In the genomic region with DNA sequence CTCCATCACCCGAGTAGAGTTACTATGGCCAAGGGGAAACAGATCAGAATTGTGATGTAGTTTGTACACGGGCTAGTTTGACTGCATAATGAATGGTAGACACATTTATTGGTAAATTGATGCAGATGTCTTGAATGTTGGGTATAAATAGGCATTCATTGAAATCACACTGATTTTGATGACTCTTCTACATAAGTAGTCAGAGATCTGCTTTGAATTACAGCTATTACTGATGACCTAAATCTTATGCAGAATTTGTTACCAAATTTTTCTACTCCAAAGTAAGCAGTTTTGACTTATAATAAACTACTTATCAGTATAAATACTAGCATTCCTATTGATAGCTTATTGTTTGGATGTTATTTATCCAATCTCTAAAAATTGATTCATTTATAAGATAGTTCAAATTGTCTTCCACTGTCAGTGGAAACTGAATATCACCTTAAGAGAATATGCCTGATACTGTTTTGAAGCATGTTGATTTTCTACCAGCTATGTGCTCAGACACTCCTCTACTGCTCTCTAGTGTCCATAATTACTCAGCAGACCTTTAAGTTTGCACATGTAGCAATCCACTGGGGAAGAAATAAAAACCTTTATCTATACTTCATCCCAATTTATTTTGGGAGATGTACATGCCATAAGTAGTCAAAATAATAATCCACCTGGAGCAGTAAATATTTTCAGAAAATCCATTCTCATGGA, we compare ENCODE assay signal across 8 cellular contexts.
A peak's percentile ranks its signal among the peaks of the same experiment; 100 is the strongest.
DNase-seq lines count a peak whose midpoint lies in the region; ATAC-seq and TF ChIP-seq lines count a peak whose summit lies in the region.

No MANE protein-coding gene starts in this region.

- H3K4me1 Mint-ChIP-seq in neural progenitor cell: peaks cover 38% of the 10 kb centered on the region

- H3K4me3 ChIP-seq in OCI-LY3 (ENCODE audit: low read length) (no peak overlapping the region), neural progenitor cell (no peak overlapping the region)

- no peaks in the 10 kb centered on the region for H3F3A ChIP-seq in neural progenitor cell (ENCODE audit: low read depth)

- no peaks in the 10 kb centered on the region for H3K27me3 ChIP-seq in OCI-LY3 (ENCODE audit: low read depth, low read length)
- H3K27me3 ChIP-seq in neural progenitor cell: no peaks in the 10 kb centered on the region

- no peaks in the 10 kb centered on the region for H4K20me1 ChIP-seq in OCI-LY3 (ENCODE audit: insufficient read depth, low read length)
- no peaks in the 10 kb centered on the region for H4K20me1 ChIP-seq in neural progenitor cell (ENCODE audit: low read depth)

- H3K4me1 ChIP-seq in OCI-LY3 (ENCODE audit: low read length): no peaks in the 10 kb centered on the region
- H3K4me1 ChIP-seq in neural progenitor cell: no peaks in the 10 kb centered on the region

- TF ChIP-seq POLR2A in erythroblast (IDR thresholded peaks at IDR 0.05; ENCODE audit: low read length): no peak

- no peak overlapping the region for H3K4me3 Mint-ChIP-seq in neural progenitor cell

- H3K4me2 ChIP-seq in OCI-LY3 (ENCODE audit: low read length) (no peak overlapping the region), neural progenitor cell (no peak overlapping the region)

- H3K27ac ChIP-seq in OCI-LY3 (ENCODE audit: low read length): no peak overlapping the region
- no peak overlapping the region for H3K27ac ChIP-seq in neural progenitor cell

- no peak overlapping the region for H3K9ac ChIP-seq in OCI-LY3 (ENCODE audit: low read length)
- no peak overlapping the region for H3K9ac ChIP-seq in neural progenitor cell

- H3K79me2 ChIP-seq in OCI-LY3 (ENCODE audit: low read length): no peaks in the 10 kb centered on the region
- no peaks in the 10 kb centered on the region for H3K79me2 ChIP-seq in neural progenitor cell (ENCODE audit: low read depth)

- peak; percentile 53 for TF ChIP-seq CTCF in OCI-LY3 (IDR thresholded peaks at IDR 0.05; ENCODE audit: low read depth, low read length)
- peak; percentile 87 for TF ChIP-seq CTCF in neural progenitor cell (IDR thresholded peaks at IDR 0.05)

- no peaks in the 10 kb centered on the region for H3K27me3 Mint-ChIP-seq in neural progenitor cell (ENCODE audit: insufficient read depth, low read depth)

- DNase-seq in COLO829 (ENCODE audit: low spot score) (peak; percentile 38), HuH-7.5 (ENCODE audit: low spot score) (peak; percentile 75), erythroblast (lab: John Stamatoyannopoulos, UW) (peak; percentile 35 to 44), neural progenitor cell (ENCODE audit: low spot score) (peak; percentile 47), RPMI8226 (no peak)
- no peak for DNase-seq in stimulated activated CD4-positive, alpha-beta T cell treated with anti-CD3 and anti-CD28 coated beads, Interleukin-1b, Interleukin-23, amount 100 ng/mL, for 48 hours

- no peak for ATAC-seq in GM21825 (IDR thresholded peaks at IDR 0.05; ENCODE audit: unreplicated experiment)

- H3K36me3 Mint-ChIP-seq in neural progenitor cell: no peaks in the 10 kb centered on the region

- H3K36me3 ChIP-seq in OCI-LY3 (replicated peaks; ENCODE audit: low read depth, low read length) (no peaks in the 10 kb centered on the region), neural progenitor cell (no peaks in the 10 kb centered on the region)

- no peak overlapping the region for H3K27ac Mint-ChIP-seq in neural progenitor cell

- H2AFZ ChIP-seq in OCI-LY3 (ENCODE audit: low read depth, low read length) (no peak overlapping the region), neural progenitor cell (replicated peaks) (no peak overlapping the region)

- no peaks in the 10 kb centered on the region for H3K9me3 Mint-ChIP-seq in neural progenitor cell

- H3K9me3 ChIP-seq in OCI-LY3 (ENCODE audit: insufficient read depth, low read length): no peaks in the 10 kb centered on the region
- H3K9me3 ChIP-seq in neural progenitor cell (ENCODE audit: low read depth): no peaks in the 10 kb centered on the region

Comparison
In these comparisons a context has a peak if more than half of its experiments do, and no peak if none do; other contexts are left out.
1. DNase-seq: peak in COLO829 (single experiment), HuH-7.5 (single experiment), erythroblast (2 of 2) and neural progenitor cell (single experiment); none in stimulated activated CD4-positive, alpha-beta T cell treated with anti-CD3 and anti-CD28 coated beads, Interleukin-1b, Interleukin-23, amount 100 ng/mL, for 48 hours (single experiment) and RPMI8226 (single experiment).